Comparison of ENCODE assay signal across 6 cellular contexts in genomic region chr10:99985637-99986036, GRCh38. TPM values are rescaled to one million over a fixed set of nuclear protein-coding genes. Genes with fewer than 3 reads are reported as not detected.
DNase-seq lines count a peak whose midpoint lies in the region; ATAC-seq, FAIRE-seq and TF ChIP-seq lines count a peak whose summit lies in the region.
"Not testable (repeated sequence)": the region's sequence is repeated elsewhere in the genome, so short reads cannot be mapped to it uniquely, and the experiment has no call there.

No MANE protein-coding gene starts in this region.

- not testable (repeated sequence) for H2AK5ac ChIP-seq in IMR-90 (ENCODE audit: low read depth, low read length)

- H3K27me3 Mint-ChIP-seq in nephron (ENCODE audit: low read depth), result not testable (repeated sequence)

- H3K27ac ChIP-seq in IMR-90 (ENCODE audit: insufficient read depth, low read length); K562 (ENCODE audit: extremely low read depth, low read depth, low read length): not testable (repeated sequence)
- H3K27ac ChIP-seq in RWPE1, result peak overlapping the region; percentile 76
- H3K27ac ChIP-seq in esophagus squamous epithelium, result peak overlapping the region in 3 of 4 donors; percentile 81 to 86 (median 83)

- not testable (repeated sequence) for H3K27me3 ChIP-seq in IMR-90 (ENCODE audit: control insufficient read depth, insufficient read depth, low read length); K562 (ENCODE audit: control insufficient read depth in 2 of 2, insufficient read depth in 2 of 2, low read length in 2 of 2); esophagus squamous epithelium

- H2BK5ac ChIP-seq in IMR-90 (ENCODE audit: low read depth, low read length, poor library complexity, severe bottlenecking), result not testable (repeated sequence)

- ATAC-seq in IMR-90 (ENCODE audit: low read depth); K562: not testable (repeated sequence)

- peaks cover 21 to 71% of the 10 kb centered on the region in 2 experiments for H3K79me1 ChIP-seq in IMR-90 (ENCODE audit: low read depth in 1 of 2, low read length in 2 of 2)

- not testable (repeated sequence) for H3K36me3 ChIP-seq in IMR-90 (ENCODE audit: control insufficient read depth, insufficient read depth, low read length); K562 (ENCODE audit: control insufficient read depth, insufficient read depth, low read length); esophagus squamous epithelium

- H3K9ac ChIP-seq in IMR-90 (ENCODE audit: low read depth, low read length); K562 (ENCODE audit: insufficient read depth in 1 of 2, low read depth in 2 of 2, low read length in 2 of 2): not testable (repeated sequence)

- peaks cover 34% of the 10 kb centered on the region for H3K4me1 Mint-ChIP-seq in nephron

- H3K56ac ChIP-seq in IMR-90 (ENCODE audit: extremely low read depth, insufficient read depth, low read length), result not testable (repeated sequence)

- H3K9me3 ChIP-seq in IMR-90 (ENCODE audit: control insufficient read depth, insufficient read depth, low read length); K562 (replicated peaks; ENCODE audit: control insufficient read depth, insufficient read depth, low read depth, low read length); esophagus squamous epithelium: not testable (repeated sequence)

- FAIRE-seq in GM12892 (lab: Jason Lieb, UNC), result peak; percentile 40
- FAIRE-seq in K562 (lab: Jason Lieb, UNC), result not testable (repeated sequence)

- H4K5ac ChIP-seq in IMR-90 (ENCODE audit: low read depth, low read length), result not testable (repeated sequence)

- not testable (repeated sequence) for H4K91ac ChIP-seq in IMR-90 (ENCODE audit: insufficient read depth, low read depth, low read length)

- CTCF ChIA-PET in IMR-90 (lab: Yijun Ruan, JAX), result interaction anchor here (0.9 to 1.1 kb wide), 2 partner anchors 35 to 140 kb away, joined by 3 to 4 read pairs; no protein-coding TSS in a partner anchor
- CTCF ChIA-PET in RWPE1 (lab: Yijun Ruan, JAX); K562 (lab: Yijun Ruan, JAX; ENCODE audit: low intra/inter-chr PET ratio): not testable (repeated sequence)

- H4K8ac ChIP-seq in IMR-90 (ENCODE audit: low read depth in 2 of 2, low read length in 2 of 2), result not testable (repeated sequence)

- not testable (repeated sequence) for H4K20me1 ChIP-seq in IMR-90 (ENCODE audit: insufficient read depth, low read length); K562 (replicated peaks; ENCODE audit: control insufficient read depth, insufficient read depth, low read length)

- H3K79me2 ChIP-seq in K562 (ENCODE audit: control insufficient read depth, insufficient read depth, low read length), result not testable (repeated sequence)

- not testable (repeated sequence) for H3K4ac ChIP-seq in IMR-90 (ENCODE audit: low read depth, low read length)

- H3K4me1 ChIP-seq in IMR-90 (ENCODE audit: control insufficient read depth, insufficient read depth, low read length) (peaks cover 20% of the 10 kb centered on the region), K562 (replicated peaks in 1 of 2; ENCODE audit: control insufficient read depth in 2 of 2, insufficient read depth in 2 of 2, low read length in 2 of 2) (peaks cover 3 to 20% of the 10 kb centered on the region in 2 experiments; a peak in 3 of 5 replicates), esophagus squamous epithelium (peaks cover 11 to 53% (median 36%) of the 10 kb centered on the region in 3 donors)

- not testable (repeated sequence) for H3K36me3 Mint-ChIP-seq in nephron (ENCODE audit: low read depth)

- POLR2A ChIA-PET in IMR-90 (lab: Charles Lee; ENCODE audit: unreplicated experiment); RWPE1 (lab: Yijun Ruan, JAX; ENCODE audit: low non-redundant PET); K562 (lab: Yijun Ruan, JAX): not testable (repeated sequence)

- not testable (repeated sequence) for TF ChIP-seq CTCF in IMR-90 (conservative IDR thresholded peaks at IDR 0.05; ENCODE audit: low read depth, low read length); RWPE1 (conservative IDR thresholded peaks at IDR 0.05; ENCODE audit: low read depth); K562 (IDR thresholded peaks at IDR 0.05 in 2 of 3, conservative IDR thresholded peaks at IDR 0.05 in 1 of 3; ENCODE audit: insufficient read depth in 2 of 3, low read depth in 1 of 3, low read length in 3 of 3); esophagus squamous epithelium (IDR thresholded peaks at IDR 0.05); nephron (IDR thresholded peaks at IDR 0.05; ENCODE audit: unreplicated experiment in 3 of 3)

- TF ChIP-seq RAD21 in IMR-90 (IDR thresholded peaks at IDR 0.05; ENCODE audit: low read length); K562 (CRISPR knock-in tag; conservative IDR thresholded peaks at IDR 0.05 in 1 of 2, IDR thresholded peaks at IDR 0.05 in 1 of 2): not testable (repeated sequence)

- dilution Hi-C loops in IMR-90 (cut with HindIII; ENCODE audit: low sequenced_read_pairs, unreplicated experiment), result not testable (repeated sequence)

- H3K4me3 Mint-ChIP-seq in nephron, result not testable (repeated sequence)

- not testable (repeated sequence) for H2AK9ac ChIP-seq in IMR-90 (replicated peaks; ENCODE audit: low read depth, low read length, poor library complexity)

- peak overlapping the region in 2 of 3 experiments; percentile 64 to 80 for H3K27ac Mint-ChIP-seq in nephron

- not testable (repeated sequence) for H3K18ac ChIP-seq in IMR-90 (ENCODE audit: low read depth, low read length)

- not testable (repeated sequence) for BruUV-seq in IMR-90 (replicated peaks; lab: Mats Ljungman, UMichigan); K562 (replicated peaks; lab: Mats Ljungman, UMichigan)

- not testable (repeated sequence) for DNase-seq in GM12892 (ENCODE audit: insufficient read length); IMR-90; RWPE1 (ENCODE audit: low spot score); K562 (ENCODE audit: extremely low read depth in 1 of 4, low spot score in 3 of 4); esophagus squamous epithelium (lab: John Stamatoyannopoulos, UW)

- in situ Hi-C loops in IMR-90 (cut with MboI; ENCODE audit: low sequenced_read_pairs); K562 (cut with MboI): not testable (repeated sequence)

- not testable (repeated sequence) for H3K23ac ChIP-seq in IMR-90 (ENCODE audit: low read depth, low read length)

- not testable (repeated sequence) for TF ChIP-seq POLR2A in GM12892 (IDR thresholded peaks at IDR 0.05; ENCODE audit: low read depth, low read length); IMR-90 (IDR thresholded peaks at IDR 0.05; ENCODE audit: low read depth, low read length); K562 (conservative IDR thresholded peaks at IDR 0.05); esophagus squamous epithelium (IDR thresholded peaks at IDR 0.05)

- H2BK15ac ChIP-seq in IMR-90 (ENCODE audit: low read depth, low read length), result not testable (repeated sequence)

- H2BK20ac ChIP-seq in IMR-90 (ENCODE audit: low read depth, low read length), result not testable (repeated sequence)

- H3K4me3 ChIP-seq in IMR-90 (ENCODE audit: insufficient read depth, low read depth, low read length); K562; esophagus squamous epithelium: not testable (repeated sequence)

- not testable (repeated sequence) for H3K14ac ChIP-seq in IMR-90 (replicated peaks; ENCODE audit: low read depth, low read length)

- intact Hi-C loops in IMR-90 (cut with micrococcal nuclease); K562 (cut with micrococcal nuclease); esophagus squamous epithelium (cut with DNase I): not testable (repeated sequence)

- WGBS in IMR-90 (ENCODE audit: extremely low coverage in 2 of 2, insufficient read length in 1 of 2), 2 experiments, result no CpG with 5 or more reads among the region's 5 CpGs
- WGBS in K562 (ENCODE audit: insufficient coverage, low coverage, missing lambda C conversion rate), result 73% methylated on average over 5 of the region's 5 CpGs
- WGBS in esophagus squamous epithelium, 2 donors, result 73 to 87% methylated on average over 5 of the region's 5 CpGs

- H3K9me3 Mint-ChIP-seq in nephron, result not testable (repeated sequence)

- H3K4me2 ChIP-seq in IMR-90 (ENCODE audit: low read depth, low read length); K562 (ENCODE audit: insufficient read depth, low read length): not testable (repeated sequence)

- H3K9me1 ChIP-seq in IMR-90 (ENCODE audit: insufficient read depth, low read length); K562 (ENCODE audit: control insufficient read depth, insufficient read depth, low read length): not testable (repeated sequence)

- not testable (repeated sequence) for TF ChIP-seq EP300 in K562 (IDR thresholded peaks at IDR 0.05; ENCODE audit: low read length)

- not testable (repeated sequence) for H2BK120ac ChIP-seq in IMR-90 (ENCODE audit: low read depth, low read length)

- H2AFZ ChIP-seq in IMR-90 (replicated peaks; ENCODE audit: low read length, poor library complexity); K562 (ENCODE audit: low read depth, low read length): not testable (repeated sequence)

RNA-seq across cellular contexts. Expression of gene DNMBP, which starts 24.1 kb away (rescaled TPM):
- polyA plus RNA-seq in GM12892 (2012; ENCODE audit: missing spikeins), result 12.1 TPM
- total RNA-seq in IMR-90 (2012; rRNA removed), result 10.9 and 13.6 TPM in 2 replicates
- 13.6 and 14.3 TPM in 2 replicates for polyA plus RNA-seq in IMR-90 (2012; rRNA removed)
- polyA plus RNA-seq in IMR-90 (2012; cell fraction: cytosol; rRNA removed), result 6.4 and 7.7 TPM in 2 replicates
- 22.1 and 44.3 TPM in 2 replicates for polyA plus RNA-seq in IMR-90 (2012; cell fraction: nucleus; rRNA removed; ENCODE audit: low replicate concordance)
- total RNA-seq in K562 (2011; cell fraction: chromatin; rRNA removed; ENCODE audit: low replicate concordance), result 9.9 and 13.0 TPM in 2 replicates
- 4.3 and 4.8 TPM in 2 replicates for total RNA-seq in K562 (2011; cell fraction: nucleolus; rRNA removed)
- total RNA-seq in K562 (2011; cell fraction: nucleoplasm; rRNA removed), result 5.6 and 6.0 TPM in 2 replicates
- 1.8 and 1.9 TPM in 2 replicates for total RNA-seq in K562 (2014; rRNA removed)
- total RNA-seq in K562 (2014; rRNA removed; fragmentation: Illumina TruSeq; extraction: Trizol), result 2.1 and 2.2 TPM in 2 replicates
- total RNA-seq in K562 (2015; rRNA removed; fragmentation: Illumina TruSeq; extraction: Trizol), result 2.8 and 3.2 TPM in 2 replicates
- 3.2 and 3.5 TPM in 2 replicates for total RNA-seq in K562 (2021)
- 2.1 and 3.2 TPM in 2 replicates for polyA plus RNA-seq in K562 (2011; rRNA removed)
- polyA plus RNA-seq in K562 (2011; cell fraction: cytosol; rRNA removed), result 1.8 and 3.2 TPM in 2 replicates
- 3.3 and 3.7 TPM in 2 replicates for polyA plus RNA-seq in K562 (2011; cell fraction: nucleus; rRNA removed)
- polyA plus RNA-seq in K562 (2012), result 2.6 and 3.5 TPM in 2 replicates
- polyA plus RNA-seq in K562 (2014; fragmentation: Illumina TruSeq; extraction: Trizol), result 3.1 and 3.7 TPM in 2 replicates
- 1 to 10 TPM in 1 of 2 experiments, under 1 TPM in 1; 0.83 to 1.1 TPM for polyA plus RNA-seq in K562 (2014; fragmentation: Nextera tagmentation; extraction: Ambion mirVana)
- polyA plus RNA-seq in K562 (2014; rRNA removed), result 1.8 and 2.3 TPM in 2 replicates
- 3.6 and 5.0 TPM in 2 replicates for polyA minus RNA-seq in K562 (2011; rRNA and poly(A)+ RNA removed)
- polyA minus RNA-seq in K562 (2011; cell fraction: cytosol; rRNA and poly(A)+ RNA removed), result 2.9 and 3.6 TPM in 2 replicates
- 2.8 and 5.0 TPM in 2 replicates for polyA minus RNA-seq in K562 (2011; cell fraction: nucleus; rRNA and poly(A)+ RNA removed)
- 10 to 100 TPM in 3 of 4 donors, 1 to 10 TPM in 1; 9.5 to 15.8 (median 11.4) TPM for total RNA-seq in esophagus squamous epithelium
